9 cellular contexts compared by ENCODE assay signal in genomic region chr2:180924078-180924477, GRCh38.
"Had no signal": no experiment of that assay in that cellular context is flagged by ENCODE, and none has a peak within 500 bp of the region (broad histone marks: within the 10 kb centered on the region; RNA-seq: fewer than 3 reads in every experiment).

No MANE protein-coding gene starts in this region.

- H3K27ac Mint-ChIP-seq: HFFc6, IgD-negative memory B cell had no signal

- DNase-seq: GM23248, GOT3, H7, HFFc6, KBM-7 had no signal

- H3K9me3 ChIP-seq: HAP-1 had no signal

- H3K9me3 Mint-ChIP-seq: HFFc6 had no signal

- H3K4me1 Mint-ChIP-seq: IgD-negative memory B cell had no signal

- H3K4me3 Mint-ChIP-seq: HFFc6, IgD-negative memory B cell had no signal

- H3K36me3 ChIP-seq: HAP-1 had no signal

- H3K4me1 ChIP-seq: HAP-1 had no signal

- H3K4me3 ChIP-seq: GM23248, HAP-1 had no signal

- ATAC-seq: HCT116, HepG2 had no signal

- H3K36me3 Mint-ChIP-seq: IgD-negative memory B cell had no signal

- H3K27me3 Mint-ChIP-seq: IgD-negative memory B cell had no signal
